31 cellular contexts compared by ENCODE assay signal in genomic region chr22:26494506-26494905, GRCh38. TPM values are rescaled to one million over a fixed set of nuclear protein-coding genes. Genes with fewer than 3 reads are reported as not detected.
DNase-seq lines count a peak whose midpoint lies in the region; ATAC-seq and TF ChIP-seq lines count a peak whose summit lies in the region.
"Had no signal": no experiment of that assay in that cellular context is flagged by ENCODE, and none has a peak within 500 bp of the region (broad histone marks: within the 10 kb centered on the region; RNA-seq: fewer than 3 reads in every experiment).

No MANE protein-coding gene starts in this region.

- H3K79me2 ChIP-seq in osteoblast (ENCODE audit: insufficient read depth, low read length) = peaks cover 11% of the 10 kb centered on the region
- H3K79me2 ChIP-seq: parathyroid adenoma had no signal

- H3K9me3 ChIP-seq in osteoblast (ENCODE audit: low read depth, low read length) = no peaks in the 10 kb centered on the region
- H3K9me3 ChIP-seq: Caco-2, colonic mucosa, SJCRH30 had no signal

- no peak overlapping the region for H2AFZ ChIP-seq in osteoblast (ENCODE audit: low read length)
- H2AFZ ChIP-seq: GM23248, neural progenitor cell, parathyroid adenoma had no signal

- H3K4me1 Mint-ChIP-seq in activated CD4-positive, alpha-beta T cell treated with anti-CD3 and anti-CD28 coated beads for 36 hours = peaks cover 4% of the 10 kb centered on the region
- H3K4me1 Mint-ChIP-seq in activated CD4-positive, alpha-beta T cell treated with anti-CD3 and anti-CD28 coated beads, Interleukin-2, amount 10 ng/mL, durations not matched to agents 7 days and 5 days = peaks cover 12% of the 10 kb centered on the region
- H3K4me1 Mint-ChIP-seq in activated naive CD8-positive, alpha-beta T cell treated with anti-CD3 and anti-CD28 coated beads for 36 hours = peaks cover 11% of the 10 kb centered on the region
- peaks cover 15% of the 10 kb centered on the region for H3K4me1 Mint-ChIP-seq in activated naive CD4-positive, alpha-beta T cell treated with anti-CD3 and anti-CD28 coated beads, Interleukin-2, amount 10 ng/mL, durations not matched to agents 7 days and 5 days
- H3K4me1 Mint-ChIP-seq: CD14-positive monocyte, neural progenitor cell, WTC11 had no signal

- no peaks in the 10 kb centered on the region for H3K9me3 Mint-ChIP-seq in activated CD4-positive, alpha-beta T cell treated with anti-CD3 and anti-CD28 coated beads for 36 hours (ENCODE audit: low read depth)
- no peaks in the 10 kb centered on the region for H3K9me3 Mint-ChIP-seq in activated CD4-positive, alpha-beta T cell treated with anti-CD3 and anti-CD28 coated beads, Interleukin-2, amount 10 ng/mL, durations not matched to agents 7 days and 5 days
- no peaks in the 10 kb centered on the region for H3K9me3 Mint-ChIP-seq in activated naive CD8-positive, alpha-beta T cell treated with anti-CD3 and anti-CD28 coated beads for 36 hours
- H3K9me3 Mint-ChIP-seq in activated naive CD4-positive, alpha-beta T cell treated with anti-CD3 and anti-CD28 coated beads, Interleukin-2, amount 10 ng/mL, durations not matched to agents 7 days and 5 days = no peaks in the 10 kb centered on the region
- H3K9me3 Mint-ChIP-seq: activated T-helper 2 cell treated with anti-CD3 and anti-CD28 coated beads, Interferon-gamma antibody, Interleukin-2, Interleukin-4, amounts not matched to agents 10 μg/mL and 5 μg/mL and 100 μg/mL, durations not matched to agents 14 hours and 24 hours and 36 hours; CD14-positive monocyte; neural progenitor cell; WTC11 had no signal

- ATAC-seq in activated CD4-positive, alpha-beta T cell treated with anti-CD3 and anti-CD28 coated beads for 36 hours = no peak
- ATAC-seq in GM21619 (IDR thresholded peaks at IDR 0.05; ENCODE audit: unreplicated experiment) = no peak
- ATAC-seq: WTC11 had no signal

- POLR2A ChIA-PET in activated CD4-positive, alpha-beta T cell treated with anti-CD3 and anti-CD28 coated beads for 36 hours (lab: Charles Lee) = no interaction called here
- POLR2A ChIA-PET in activated CD4-positive, alpha-beta T cell treated with anti-CD3 and anti-CD28 coated beads, Interleukin-2, amount 10 ng/mL, durations not matched to agents 7 days and 5 days (lab: Charles Lee) = interaction anchor here (0.6 kb wide), 1 partner anchor 27 kb away, joined by 4 read pairs; no protein-coding TSS in a partner anchor

- DNase-seq in activated CD4-positive, alpha-beta T cell treated with anti-CD3 and anti-CD28 coated beads for 36 hours = no peak
- DNase-seq in activated CD4-positive, alpha-beta T cell treated with anti-CD3 and anti-CD28 coated beads, Interleukin-2, amount 10 ng/mL, durations not matched to agents 7 days and 5 days = no peak
- DNase-seq in NCI-H2227 treated with DMSO at 0.1 percent for 48 hours (lab: John Stamatoyannopoulos, UW) (peak; percentile 26), osteoblast (ENCODE audit: insufficient read length, low spot score, missing footprints) (no peak), NCI-H2171 (lab: John Stamatoyannopoulos, UW) (no peak)
- DNase-seq in activated naive CD8-positive, alpha-beta T cell treated with anti-CD3 and anti-CD28 coated beads for 36 hours = no peak
- DNase-seq in activated naive CD4-positive, alpha-beta T cell treated with anti-CD3 and anti-CD28 coated beads, Interleukin-2, amount 10 ng/mL, durations not matched to agents 7 days and 5 days = no peak
- DNase-seq: 8988T; activated CD4-positive, alpha-beta T cell treated with anti-CD3 and anti-CD28 coated beads, Interleukin-2, amount 50 U/mL, for 4 hours; activated CD8-positive, alpha-beta memory T cell treated with anti-CD3 and anti-CD28 coated beads, Interleukin-2, amount 50 U/mL, for 48 hours; aorta; Caco-2; colonic mucosa; effector memory CD4-positive, alpha-beta T cell; GF-D8; GM23248; NCI-H1105; NCI-H187 treated with DMSO at 0.1 percent for 48 hours; NCI-H226; retina; SJCRH30; stimulated activated naive CD4-positive, alpha-beta T cell; SW 1271 had no signal

- TF ChIP-seq CTCF in osteoblast (IDR thresholded peaks at IDR 0.05; ENCODE audit: extremely low read depth, low read depth, low read length) = no peak

- no peaks in the 10 kb centered on the region for H3K27me3 Mint-ChIP-seq in activated CD4-positive, alpha-beta T cell treated with anti-CD3 and anti-CD28 coated beads for 36 hours
- H3K27me3 Mint-ChIP-seq in activated CD4-positive, alpha-beta T cell treated with anti-CD3 and anti-CD28 coated beads, Interleukin-2, amount 10 ng/mL, durations not matched to agents 7 days and 5 days = no peaks in the 10 kb centered on the region
- no peaks in the 10 kb centered on the region for H3K27me3 Mint-ChIP-seq in activated naive CD8-positive, alpha-beta T cell treated with anti-CD3 and anti-CD28 coated beads for 36 hours
- no peaks in the 10 kb centered on the region for H3K27me3 Mint-ChIP-seq in activated naive CD4-positive, alpha-beta T cell treated with anti-CD3 and anti-CD28 coated beads, Interleukin-2, amount 10 ng/mL, durations not matched to agents 7 days and 5 days
- H3K27me3 Mint-ChIP-seq: activated naive CD8-positive, alpha-beta T cell had no signal

- H3K36me3 ChIP-seq in osteoblast (ENCODE audit: insufficient read depth, low read length) = peaks cover 83% of the 10 kb centered on the region

- peaks cover 9% of the 10 kb centered on the region for H3K4me1 ChIP-seq in osteoblast (ENCODE audit: insufficient read depth, low read length)
- H3K4me1 ChIP-seq: Caco-2, colonic mucosa, neural progenitor cell, parathyroid adenoma, SJCRH30 had no signal

- peak overlapping the region; percentile 77 for H3K27ac ChIP-seq in osteoblast (ENCODE audit: low read depth, low read length)
- H3K27ac ChIP-seq: cardiac muscle cell, colonic mucosa, GM23248, neural progenitor cell, parathyroid adenoma, SJCRH30 had no signal

- CTCF ChIA-PET in activated CD4-positive, alpha-beta T cell treated with anti-CD3 and anti-CD28 coated beads for 36 hours (lab: Charles Lee) = interaction anchor here (0.8 to 1.0 kb wide), 3 partner anchors 9 to 12 kb away, joined by 3 read pairs; partner anchors contain the start of genes HPS4 and SRRD
- CTCF ChIA-PET in activated CD4-positive, alpha-beta T cell treated with anti-CD3 and anti-CD28 coated beads, Interleukin-2, amount 10 ng/mL, durations not matched to agents 7 days and 5 days (lab: Charles Lee) = interaction anchor here (0.7 to 1.7 kb wide), 4 partner anchors 8 to 171 kb away, joined by 3 to 6 read pairs (median 4); partner anchors contain the start of genes HPS4 and SRRD
- CTCF ChIA-PET in activated naive CD4-positive, alpha-beta T cell treated with anti-CD3 and anti-CD28 coated beads, Interleukin-2, amount 10 ng/mL, durations not matched to agents 7 days and 5 days (lab: Charles Lee) = interaction anchor here (0.7 to 1.7 kb wide), 3 partner anchors 9 to 15 kb away, joined by 3 to 5 read pairs (median 3); no protein-coding TSS in a partner anchor

- intact Hi-C loops in activated CD4-positive, alpha-beta T cell treated with anti-CD3 and anti-CD28 coated beads for 36 hours (cut with DNase I, micrococcal nuclease) = no loop called here

- H3K4me3 Mint-ChIP-seq in activated CD4-positive, alpha-beta T cell treated with anti-CD3 and anti-CD28 coated beads for 36 hours = no peak overlapping the region
- H3K4me3 Mint-ChIP-seq in activated CD4-positive, alpha-beta T cell treated with anti-CD3 and anti-CD28 coated beads, Interleukin-2, amount 10 ng/mL, durations not matched to agents 7 days and 5 days = no peak overlapping the region
- H3K4me3 Mint-ChIP-seq in activated naive CD8-positive, alpha-beta T cell treated with anti-CD3 and anti-CD28 coated beads for 36 hours = no peak overlapping the region
- H3K4me3 Mint-ChIP-seq in activated naive CD4-positive, alpha-beta T cell treated with anti-CD3 and anti-CD28 coated beads, Interleukin-2, amount 10 ng/mL, durations not matched to agents 7 days and 5 days = no peak overlapping the region
- H3K4me3 Mint-ChIP-seq: activated naive CD8-positive, alpha-beta T cell; CD14-positive monocyte; neural progenitor cell; WTC11 had no signal

- H3K27me3 ChIP-seq in osteoblast (ENCODE audit: insufficient read depth, low read length) = no peaks in the 10 kb centered on the region
- H3K27me3 ChIP-seq: cardiac muscle cell, colonic mucosa, neural progenitor cell, SJCRH30 had no signal

- peak overlapping the region; percentile 35 for H3K27ac Mint-ChIP-seq in activated CD4-positive, alpha-beta T cell treated with anti-CD3 and anti-CD28 coated beads for 36 hours
- no peak overlapping the region for H3K27ac Mint-ChIP-seq in activated CD4-positive, alpha-beta T cell treated with anti-CD3 and anti-CD28 coated beads, Interleukin-2, amount 10 ng/mL, durations not matched to agents 7 days and 5 days
- H3K27ac Mint-ChIP-seq in activated naive CD8-positive, alpha-beta T cell treated with anti-CD3 and anti-CD28 coated beads for 36 hours = peak overlapping the region; percentile 59
- no peak overlapping the region for H3K27ac Mint-ChIP-seq in activated naive CD4-positive, alpha-beta T cell treated with anti-CD3 and anti-CD28 coated beads, Interleukin-2, amount 10 ng/mL, durations not matched to agents 7 days and 5 days
- H3K27ac Mint-ChIP-seq: activated T-helper 2 cell treated with anti-CD3 and anti-CD28 coated beads, Interferon-gamma antibody, Interleukin-2, Interleukin-4, amounts not matched to agents 10 μg/mL and 5 μg/mL and 100 μg/mL, durations not matched to agents 14 hours and 24 hours and 36 hours; neural progenitor cell; WTC11 had no signal

- peaks cover 63% of the 10 kb centered on the region for H3K36me3 Mint-ChIP-seq in activated CD4-positive, alpha-beta T cell treated with anti-CD3 and anti-CD28 coated beads for 36 hours (ENCODE audit: low read depth)
- H3K36me3 Mint-ChIP-seq in activated CD4-positive, alpha-beta T cell treated with anti-CD3 and anti-CD28 coated beads, Interleukin-2, amount 10 ng/mL, durations not matched to agents 7 days and 5 days (ENCODE audit: low read depth) = peaks cover 58% of the 10 kb centered on the region
- peaks cover 15% of the 10 kb centered on the region for H3K36me3 Mint-ChIP-seq in activated naive CD8-positive, alpha-beta T cell treated with anti-CD3 and anti-CD28 coated beads for 36 hours
- H3K36me3 Mint-ChIP-seq in activated naive CD4-positive, alpha-beta T cell treated with anti-CD3 and anti-CD28 coated beads, Interleukin-2, amount 10 ng/mL, durations not matched to agents 7 days and 5 days = peaks cover 59% of the 10 kb centered on the region

- H3K4me3 ChIP-seq in osteoblast (ENCODE audit: insufficient read depth, low read length) = no peak overlapping the region
- H3K4me3 ChIP-seq: cardiac muscle cell, colonic mucosa, GM23248, neural progenitor cell, SJCRH30 had no signal

- no peaks in the 10 kb centered on the region for H4K20me1 ChIP-seq in osteoblast (ENCODE audit: insufficient read depth, low read length)

- H3K4me2 ChIP-seq in osteoblast (ENCODE audit: insufficient read depth, low read length) = no peak overlapping the region
- H3K4me2 ChIP-seq: neural progenitor cell had no signal

RNA-seq across cellular contexts. Expression of gene SRRD, which starts 10.8 kb away (rescaled TPM):
- 10 to 100 TPM; 17.5 to 28.5 TPM for total RNA-seq in activated CD4-positive, alpha-beta T cell treated with anti-CD3 and anti-CD28 coated beads for 36 hours
- 10 to 100 TPM; 17.9 to 19.1 TPM for total RNA-seq in activated CD4-positive, alpha-beta T cell treated with anti-CD3 and anti-CD28 coated beads, Interleukin-2, amount 10 ng/mL, durations not matched to agents 7 days and 5 days
- total RNA-seq in activated naive CD8-positive, alpha-beta T cell treated with anti-CD3 and anti-CD28 coated beads for 36 hours = 10 to 100 TPM; 34.5 to 36.6 TPM
- 9.7 and 11.2 TPM in 2 replicates for total RNA-seq in osteoblast

RNA-seq across cellular contexts. Expression of gene HPS4, which starts 10.9 kb away (rescaled TPM):
- total RNA-seq in activated CD4-positive, alpha-beta T cell treated with anti-CD3 and anti-CD28 coated beads for 36 hours = 10 to 100 TPM; 49.3 to 60.9 TPM
- 10 to 100 TPM; 32.0 to 35.3 TPM for total RNA-seq in activated CD4-positive, alpha-beta T cell treated with anti-CD3 and anti-CD28 coated beads, Interleukin-2, amount 10 ng/mL, durations not matched to agents 7 days and 5 days
- 10 to 100 TPM; 46.9 to 51.3 TPM for total RNA-seq in activated naive CD8-positive, alpha-beta T cell treated with anti-CD3 and anti-CD28 coated beads for 36 hours
- 47.4 and 47.7 TPM in 2 replicates for total RNA-seq in osteoblast

RNA-seq across cellular contexts. Expression of gene TFIP11, which starts 17.8 kb away (rescaled TPM):
- total RNA-seq in activated CD4-positive, alpha-beta T cell treated with anti-CD3 and anti-CD28 coated beads for 36 hours = 10 to 100 TPM; 36.5 to 41.7 TPM
- total RNA-seq in activated CD4-positive, alpha-beta T cell treated with anti-CD3 and anti-CD28 coated beads, Interleukin-2, amount 10 ng/mL, durations not matched to agents 7 days and 5 days = 10 to 100 TPM; 52.5 to 58.5 TPM
- 10 to 100 TPM; 45.9 to 50.1 TPM for total RNA-seq in activated naive CD8-positive, alpha-beta T cell treated with anti-CD3 and anti-CD28 coated beads for 36 hours
- 34.7 and 41.0 TPM in 2 replicates for total RNA-seq in osteoblast

Comparison
In these comparisons a context has a peak if more than half of its experiments do, and no peak if none do; other contexts are left out.
1. H3K27ac Mint-ChIP-seq: peak in activated CD4-positive, alpha-beta T cell treated with anti-CD3 and anti-CD28 coated beads for 36 hours (single experiment) and activated naive CD8-positive, alpha-beta T cell treated with anti-CD3 and anti-CD28 coated beads for 36 hours (single experiment); none in activated CD4-positive, alpha-beta T cell treated with anti-CD3 and anti-CD28 coated beads, Interleukin-2, amount 10 ng/mL, durations not matched to agents 7 days and 5 days (single experiment) and activated naive CD4-positive, alpha-beta T cell treated with anti-CD3 and anti-CD28 coated beads, Interleukin-2, amount 10 ng/mL, durations not matched to agents 7 days and 5 days (single experiment).